9 cellular contexts compared by ENCODE assay signal in the genomic region with DNA sequence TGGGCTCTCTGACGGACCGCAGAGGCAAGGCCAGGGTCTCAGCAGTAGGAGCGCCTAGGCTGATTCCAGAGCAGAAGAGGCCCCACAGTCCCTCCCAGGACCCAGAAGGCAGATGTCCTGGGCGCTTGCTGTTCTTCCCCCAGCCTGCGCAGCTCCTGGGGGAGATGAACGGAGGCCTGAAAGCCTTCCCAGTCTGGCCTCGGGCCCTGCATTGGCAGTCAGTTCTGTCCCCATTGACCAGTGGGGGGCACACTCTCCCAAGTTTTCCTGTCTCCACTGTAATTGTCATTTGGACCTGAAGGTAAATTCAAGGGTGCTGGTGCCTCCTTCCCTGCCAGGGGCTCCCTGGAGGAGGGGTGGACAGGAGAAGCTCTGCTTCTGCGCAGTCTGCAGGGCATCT.
DNase-seq lines count a peak whose midpoint lies in the region; ATAC-seq, FAIRE-seq and TF ChIP-seq lines count a peak whose summit lies in the region.
"Had no signal": no experiment of that assay in that cellular context is flagged by ENCODE, and none has a peak within 500 bp of the region (broad histone marks: within the 10 kb centered on the region; RNA-seq: fewer than 3 reads in every experiment).

No MANE protein-coding gene starts in this region.

- H3K36me3 Mint-ChIP-seq in brain = no peaks in the 10 kb centered on the region
- H3K36me3 Mint-ChIP-seq: IgD-negative memory B cell had no signal

- peaks cover 17% of the 10 kb centered on the region for H3K4me1 Mint-ChIP-seq in brain
- H3K4me1 Mint-ChIP-seq: IgD-negative memory B cell had no signal

- H3K27me3 ChIP-seq in upper lobe of left lung = no peaks in the 10 kb centered on the region

- peak overlapping the region in 1 of 5 experiments; percentile 95 for H3K27ac Mint-ChIP-seq in brain

- H3K27ac ChIP-seq in kidney (ENCODE audit: low read depth in 2 of 2, low read length in 2 of 2) (no peak overlapping the region), upper lobe of left lung (no peak overlapping the region)

- H3K9ac ChIP-seq in kidney (ENCODE audit: low read length in 2 of 2) = no peak overlapping the region

- H3K4me3 ChIP-seq in kidney (ENCODE audit: low read length in 2 of 2) (no peak overlapping the region), upper lobe of left lung (no peak overlapping the region)

- peak; percentile 39 to 48 for TF ChIP-seq CTCF in brain (conservative IDR thresholded peaks at IDR 0.05)
- TF ChIP-seq CTCF in kidney (IDR thresholded peaks at IDR 0.05; ENCODE audit: borderline replicate concordance, extremely low read depth, insufficient read depth) = peak; percentile 39
- peak in 4 of 6 experiments; percentile 32 to 43 (median 42) for TF ChIP-seq CTCF in upper lobe of left lung (IDR thresholded peaks at IDR 0.05)

- H3K9me3 ChIP-seq in kidney (ENCODE audit: control insufficient read depth in 1 of 2, low read length in 2 of 2) (no peaks in the 10 kb centered on the region), upper lobe of left lung (no peaks in the 10 kb centered on the region)

- TF ChIP-seq POLR2A in upper lobe of left lung (IDR thresholded peaks at IDR 0.05) = no peak

- DNase-seq in DMS 273 (lab: John Stamatoyannopoulos, UW; ENCODE audit: unreplicated experiment) = peak; percentile 81
- DNase-seq in Kasumi-1 (lab: John Stamatoyannopoulos, UW) = peak; percentile 8 to 18
- DNase-seq in kidney = no peak
- DNase-seq in upper lobe of left lung = peak in 1 of 2 donors; percentile 27
- no peak for DNase-seq in HuH-7.5 (ENCODE audit: low spot score)
- DNase-seq in cortex of kidney (lab: John Stamatoyannopoulos, UW) = no peak

- peaks cover 0 to 4% (median 0%) of the 10 kb centered on the region in 5 experiments for H3K9me3 Mint-ChIP-seq in brain

- intact Hi-C loops in kidney (cut with DNase I) = no loop called here

- 80 to 81% methylated on average over 1 to 6 of the region's 8 CpGs for WGBS in upper lobe of left lung, 2 donors

- no peak for TF ChIP-seq EP300 in upper lobe of left lung (IDR thresholded peaks at IDR 0.05)

- ATAC-seq in upper lobe of left lung (ENCODE audit: low FRiP score in 2 of 2) (peak in 1 of 2 donors; percentile 65), GM21367 (IDR thresholded peaks at IDR 0.05; ENCODE audit: unreplicated experiment) (no peak)

- no peaks in the 10 kb centered on the region for H3K4me1 ChIP-seq in kidney (ENCODE audit: control insufficient read depth in 1 of 2, insufficient read depth in 1 of 2, low read depth in 1 of 2, low read length in 2 of 2)
- no peaks in the 10 kb centered on the region for H3K4me1 ChIP-seq in upper lobe of left lung

- no peak overlapping the region for H3K4me3 Mint-ChIP-seq in brain
- H3K4me3 Mint-ChIP-seq: IgD-negative memory B cell had no signal

- peaks cover 9% of the 10 kb centered on the region for H3K27me3 Mint-ChIP-seq in brain

- no peak for FAIRE-seq in kidney (lab: Jason Lieb, UNC)

- H3K36me3 ChIP-seq in kidney (ENCODE audit: control insufficient read depth in 1 of 2, insufficient read depth in 2 of 2, low read length in 2 of 2) (no peaks in the 10 kb centered on the region), upper lobe of left lung (no peaks in the 10 kb centered on the region)

Comparison
In these comparisons a context has a peak if more than half of its experiments do, and no peak if none do; other contexts are left out.
1. DNase-seq: peak in DMS 273 (single experiment) and Kasumi-1 (2 of 2); none in kidney (single experiment), HuH-7.5 (single experiment) and cortex of kidney (single experiment).
2. Peak in every context shown above with its lines, with median percentiles within 50 percentile points of each other: CTCF ChIP-seq.